1 cellular context compared by ENCODE assay signal in the genomic region with DNA sequence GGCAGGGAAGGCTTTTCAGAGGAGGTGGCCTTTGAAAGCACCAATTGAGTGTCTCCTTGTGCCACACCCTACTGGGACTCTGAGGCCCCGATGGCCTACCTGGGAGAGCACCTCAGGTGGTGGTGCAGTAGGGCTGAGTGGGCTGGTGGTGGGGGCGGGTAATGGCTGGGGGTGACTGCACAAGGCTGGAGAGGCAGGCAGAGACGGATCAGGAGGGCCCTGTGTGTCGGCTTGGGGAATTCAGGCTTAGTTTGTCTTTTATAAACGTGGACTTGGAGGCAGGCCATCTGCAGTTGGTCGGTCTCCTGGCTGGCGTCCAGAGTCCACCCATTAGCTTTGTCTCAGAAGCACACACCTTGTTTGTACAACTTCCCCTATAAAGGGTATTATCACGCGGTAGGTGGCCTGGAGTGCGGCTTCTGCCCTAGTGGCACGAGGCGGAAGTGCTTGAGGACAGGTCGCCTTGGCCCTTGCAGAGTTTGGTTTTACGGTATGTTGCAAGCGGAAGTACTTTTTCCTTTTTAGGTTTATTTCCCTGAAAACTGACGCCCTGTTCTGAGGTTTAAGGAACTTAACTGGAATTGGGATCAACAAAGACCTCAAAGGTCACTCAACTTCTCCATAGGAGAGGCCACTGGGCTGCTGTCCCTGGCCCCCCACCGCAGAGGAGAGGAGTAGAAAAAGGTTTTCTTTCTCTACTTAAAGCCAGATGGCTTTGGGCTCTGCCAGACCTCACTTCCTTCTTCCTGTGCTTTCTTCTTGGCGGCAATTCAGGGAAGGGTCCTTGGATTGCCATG.
A peak's percentile ranks its signal among the peaks of the same experiment; 100 is the strongest.
TF ChIP-seq lines count a peak whose summit lies in the region.

No MANE protein-coding gene starts in this region.

TF ChIP-seq in K562, 482 proteins besides CTCF, POLR2A, EP300 and RAD21 (continued from another document and continues in another):
- TF ChIP-seq ZNF23 (CRISPR knock-in tag; IDR thresholded peaks at IDR 0.05) (no peak), GABPB1 (CRISPR knock-in tag; IDR thresholded peaks at IDR 0.05) (no peak), MAFF (IDR thresholded peaks at IDR 0.05; ENCODE audit: low read length) (no peak), ZNF282 (CRISPR knock-in tag; IDR thresholded peaks at IDR 0.05) (no peak), CBX8 (IDR thresholded peaks at IDR 0.05; ENCODE audit: borderline replicate concordance, extremely low read depth, low read depth, low read length, poor library complexity, severe bottlenecking) (no peak), HNRNPH1 (optimal IDR thresholded peaks at IDR 0.05; ENCODE audit: low read depth, low read length) (no peak), FOXK1 (CRISPR knock-in tag; IDR thresholded peaks at IDR 0.05; ENCODE audit: borderline replicate concordance) (no peak), ADNP (tag; IDR thresholded peaks at IDR 0.05) (no peak), RBM25 (IDR thresholded peaks at IDR 0.05; ENCODE audit: low read depth, low read length, severe bottlenecking) (no peak), TSC22D4 (tag; IDR thresholded peaks at IDR 0.05) (no peak), ZNF263 (CRISPR knock-in tag; IDR thresholded peaks at IDR 0.05; ENCODE audit: borderline replicate concordance) (no peak), ETV6 (IDR thresholded peaks at IDR 0.05; ENCODE audit: borderline replicate concordance in 1 of 2, low read depth in 2 of 2, low read length in 1 of 2) (peak in 1 of 2 experiments; percentile 63; a peak in 1 of 4 replicates), ETV6 (CRISPR knock-in tag; IDR thresholded peaks at IDR 0.05; ENCODE audit: borderline replicate concordance) (no peak), ZNF644 (tag; IDR thresholded peaks at IDR 0.05; ENCODE audit: low read depth) (no peak), ZNF347 (CRISPR knock-in tag; IDR thresholded peaks at IDR 0.05; ENCODE audit: low read depth) (no peak), NFATC3 (IDR thresholded peaks at IDR 0.05) (no peak), TARDBP (IDR thresholded peaks at IDR 0.05) (no peak), TAF1 (IDR thresholded peaks at IDR 0.05; ENCODE audit: control insufficient read depth, extremely low read depth, insufficient read depth, low read length, severe bottlenecking) (no peak), CTBP1 (IDR thresholded peaks at IDR 0.05; ENCODE audit: borderline replicate concordance) (peak; percentile 87), RNF2 (IDR thresholded peaks at IDR 0.05) (no peak; the same call in 1 of the 2 replicates), JUND (IDR thresholded peaks at IDR 0.05; ENCODE audit: borderline replicate concordance, low read depth, low read length) (no peak; the same call in 1 of the 2 replicates), JUND (tag; IDR thresholded peaks at IDR 0.05; ENCODE audit: borderline replicate concordance, low read depth, low read length) (peak; percentile 39; the same call in 1 of the 3 replicates), ZNF134 (CRISPR knock-in tag; conservative IDR thresholded peaks at IDR 0.05) (no peak), BCOR (IDR thresholded peaks at IDR 0.05) (no peak), KAT2B (IDR thresholded peaks at IDR 0.05; ENCODE audit: low read depth, low read length) (no peak), HIVEP1 (CRISPR knock-in tag; IDR thresholded peaks at IDR 0.05) (0 out of 2 replicates have a peak, but pooled peaks have one; percentile 49), POLR2AphosphoS5 (IDR thresholded peaks at IDR 0.05; ENCODE audit: control insufficient read depth, insufficient read depth, low read depth, low read length) (peak; percentile 11; the same call in 1 of the 2 replicates), BCL6 (CRISPR knock-in tag; IDR thresholded peaks at IDR 0.05) (no peak), PTBP1 (IDR thresholded peaks at IDR 0.05; ENCODE audit: low read depth, low read length) (no peak), MIER1 (IDR thresholded peaks at IDR 0.05; ENCODE audit: low read depth) (no peak)
- TF ChIP-seq, protein P1, sequence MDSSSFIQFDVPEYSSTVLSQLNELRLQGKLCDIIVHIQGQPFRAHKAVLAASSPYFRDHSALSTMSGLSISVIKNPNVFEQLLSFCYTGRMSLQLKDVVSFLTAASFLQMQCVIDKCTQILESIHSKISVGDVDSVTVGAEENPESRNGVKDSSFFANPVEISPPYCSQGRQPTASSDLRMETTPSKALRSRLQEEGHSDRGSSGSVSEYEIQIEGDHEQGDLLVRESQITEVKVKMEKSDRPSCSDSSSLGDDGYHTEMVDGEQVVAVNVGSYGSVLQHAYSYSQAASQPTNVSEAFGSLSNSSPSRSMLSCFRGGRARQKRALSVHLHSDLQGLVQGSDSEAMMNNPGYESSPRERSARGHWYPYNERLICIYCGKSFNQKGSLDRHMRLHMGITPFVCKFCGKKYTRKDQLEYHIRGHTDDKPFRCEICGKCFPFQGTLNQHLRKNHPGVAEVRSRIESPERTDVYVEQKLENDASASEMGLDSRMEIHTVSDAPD (CRISPR knock-in tag; IDR thresholded peaks at IDR 0.05): no peak
- TF ChIP-seq, protein P2, sequence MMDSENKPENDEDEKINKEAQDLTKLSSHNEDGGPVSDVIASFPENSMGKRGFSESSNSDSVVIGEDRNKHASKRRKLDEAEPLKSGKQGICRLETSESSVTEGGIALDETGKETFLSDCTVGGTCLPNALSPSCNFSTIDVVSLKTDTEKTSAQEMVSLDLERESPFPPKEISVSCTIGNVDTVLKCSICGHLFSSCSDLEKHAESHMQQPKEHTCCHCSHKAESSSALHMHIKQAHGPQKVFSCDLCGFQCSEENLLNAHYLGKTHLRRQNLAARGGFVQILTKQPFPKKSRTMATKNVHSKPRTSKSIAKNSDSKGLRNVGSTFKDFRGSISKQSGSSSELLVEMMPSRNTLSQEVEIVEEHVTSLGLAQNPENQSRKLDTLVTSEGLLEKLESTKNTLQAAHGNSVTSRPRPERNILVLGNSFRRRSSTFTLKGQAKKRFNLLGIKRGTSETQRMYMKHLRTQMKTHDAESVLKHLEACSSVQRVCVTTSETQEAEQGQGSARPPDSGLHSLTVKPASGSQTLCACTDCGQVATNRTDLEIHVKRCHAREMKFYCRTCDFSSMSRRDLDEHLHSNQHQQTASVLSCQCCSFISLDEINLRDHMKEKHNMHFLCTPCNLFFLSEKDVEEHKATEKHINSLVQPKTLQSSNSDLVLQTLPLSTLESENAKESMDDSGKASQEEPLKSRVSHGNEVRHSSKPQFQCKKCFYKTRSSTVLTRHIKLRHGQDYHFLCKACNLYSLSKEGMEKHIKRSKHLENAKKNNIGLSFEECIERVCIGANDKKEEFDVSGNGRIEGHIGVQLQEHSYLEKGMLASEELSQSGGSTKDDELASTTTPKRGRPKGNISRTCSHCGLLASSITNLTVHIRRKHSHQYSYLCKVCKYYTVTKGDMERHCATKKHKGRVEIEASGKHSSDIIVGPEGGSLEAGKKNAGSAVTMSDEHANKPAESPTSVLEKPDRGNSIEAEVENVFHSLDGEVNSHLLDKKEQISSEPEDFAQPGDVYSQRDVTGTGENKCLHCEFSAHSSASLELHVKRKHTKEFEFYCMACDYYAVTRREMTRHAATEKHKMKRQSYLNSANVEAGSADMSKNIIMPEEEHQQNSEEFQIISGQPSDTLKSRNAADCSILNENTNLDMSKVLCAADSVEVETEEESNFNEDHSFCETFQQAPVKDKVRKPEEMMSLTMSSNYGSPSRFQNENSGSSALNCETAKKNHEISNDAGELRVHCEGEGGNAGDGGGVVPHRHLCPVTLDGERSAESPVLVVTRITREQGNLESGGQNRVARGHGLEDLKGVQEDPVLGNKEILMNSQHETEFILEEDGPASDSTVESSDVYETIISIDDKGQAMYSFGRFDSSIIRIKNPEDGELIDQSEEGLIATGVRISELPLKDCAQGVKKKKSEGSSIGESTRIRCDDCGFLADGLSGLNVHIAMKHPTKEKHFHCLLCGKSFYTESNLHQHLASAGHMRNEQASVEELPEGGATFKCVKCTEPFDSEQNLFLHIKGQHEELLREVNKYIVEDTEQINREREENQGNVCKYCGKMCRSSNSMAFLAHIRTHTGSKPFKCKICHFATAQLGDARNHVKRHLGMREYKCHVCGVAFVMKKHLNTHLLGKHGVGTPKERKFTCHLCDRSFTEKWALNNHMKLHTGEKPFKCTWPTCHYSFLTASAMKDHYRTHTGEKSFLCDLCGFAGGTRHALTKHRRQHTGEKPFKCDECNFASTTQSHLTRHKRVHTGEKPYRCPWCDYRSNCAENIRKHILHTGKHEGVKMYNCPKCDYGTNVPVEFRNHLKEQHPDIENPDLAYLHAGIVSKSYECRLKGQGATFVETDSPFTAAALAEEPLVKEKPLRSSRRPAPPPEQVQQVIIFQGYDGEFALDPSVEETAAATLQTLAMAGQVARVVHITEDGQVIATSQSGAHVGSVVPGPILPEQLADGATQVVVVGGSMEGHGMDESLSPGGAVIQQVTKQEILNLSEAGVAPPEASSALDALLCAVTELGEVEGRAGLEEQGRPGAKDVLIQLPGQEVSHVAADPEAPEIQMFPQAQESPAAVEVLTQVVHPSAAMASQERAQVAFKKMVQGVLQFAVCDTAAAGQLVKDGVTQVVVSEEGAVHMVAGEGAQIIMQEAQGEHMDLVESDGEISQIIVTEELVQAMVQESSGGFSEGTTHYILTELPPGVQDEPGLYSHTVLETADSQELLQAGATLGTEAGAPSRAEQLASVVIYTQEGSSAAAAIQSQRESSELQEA (IDR thresholded peaks at IDR 0.05; ENCODE audit: low read depth): no peak
- TF ChIP-seq, protein P3, sequence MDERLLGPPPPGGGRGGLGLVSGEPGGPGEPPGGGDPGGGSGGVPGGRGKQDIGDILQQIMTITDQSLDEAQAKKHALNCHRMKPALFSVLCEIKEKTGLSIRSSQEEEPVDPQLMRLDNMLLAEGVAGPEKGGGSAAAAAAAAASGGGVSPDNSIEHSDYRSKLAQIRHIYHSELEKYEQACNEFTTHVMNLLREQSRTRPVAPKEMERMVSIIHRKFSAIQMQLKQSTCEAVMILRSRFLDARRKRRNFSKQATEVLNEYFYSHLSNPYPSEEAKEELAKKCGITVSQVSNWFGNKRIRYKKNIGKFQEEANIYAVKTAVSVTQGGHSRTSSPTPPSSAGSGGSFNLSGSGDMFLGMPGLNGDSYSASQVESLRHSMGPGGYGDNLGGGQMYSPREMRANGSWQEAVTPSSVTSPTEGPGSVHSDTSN (CRISPR knock-in tag; IDR thresholded peaks at IDR 0.05; ENCODE audit: low read depth): no peak
- TF ChIP-seq, protein P3 (tag; conservative IDR thresholded peaks at IDR 0.05; ENCODE audit: low read depth): no peak
- TF ChIP-seq, protein P4, sequence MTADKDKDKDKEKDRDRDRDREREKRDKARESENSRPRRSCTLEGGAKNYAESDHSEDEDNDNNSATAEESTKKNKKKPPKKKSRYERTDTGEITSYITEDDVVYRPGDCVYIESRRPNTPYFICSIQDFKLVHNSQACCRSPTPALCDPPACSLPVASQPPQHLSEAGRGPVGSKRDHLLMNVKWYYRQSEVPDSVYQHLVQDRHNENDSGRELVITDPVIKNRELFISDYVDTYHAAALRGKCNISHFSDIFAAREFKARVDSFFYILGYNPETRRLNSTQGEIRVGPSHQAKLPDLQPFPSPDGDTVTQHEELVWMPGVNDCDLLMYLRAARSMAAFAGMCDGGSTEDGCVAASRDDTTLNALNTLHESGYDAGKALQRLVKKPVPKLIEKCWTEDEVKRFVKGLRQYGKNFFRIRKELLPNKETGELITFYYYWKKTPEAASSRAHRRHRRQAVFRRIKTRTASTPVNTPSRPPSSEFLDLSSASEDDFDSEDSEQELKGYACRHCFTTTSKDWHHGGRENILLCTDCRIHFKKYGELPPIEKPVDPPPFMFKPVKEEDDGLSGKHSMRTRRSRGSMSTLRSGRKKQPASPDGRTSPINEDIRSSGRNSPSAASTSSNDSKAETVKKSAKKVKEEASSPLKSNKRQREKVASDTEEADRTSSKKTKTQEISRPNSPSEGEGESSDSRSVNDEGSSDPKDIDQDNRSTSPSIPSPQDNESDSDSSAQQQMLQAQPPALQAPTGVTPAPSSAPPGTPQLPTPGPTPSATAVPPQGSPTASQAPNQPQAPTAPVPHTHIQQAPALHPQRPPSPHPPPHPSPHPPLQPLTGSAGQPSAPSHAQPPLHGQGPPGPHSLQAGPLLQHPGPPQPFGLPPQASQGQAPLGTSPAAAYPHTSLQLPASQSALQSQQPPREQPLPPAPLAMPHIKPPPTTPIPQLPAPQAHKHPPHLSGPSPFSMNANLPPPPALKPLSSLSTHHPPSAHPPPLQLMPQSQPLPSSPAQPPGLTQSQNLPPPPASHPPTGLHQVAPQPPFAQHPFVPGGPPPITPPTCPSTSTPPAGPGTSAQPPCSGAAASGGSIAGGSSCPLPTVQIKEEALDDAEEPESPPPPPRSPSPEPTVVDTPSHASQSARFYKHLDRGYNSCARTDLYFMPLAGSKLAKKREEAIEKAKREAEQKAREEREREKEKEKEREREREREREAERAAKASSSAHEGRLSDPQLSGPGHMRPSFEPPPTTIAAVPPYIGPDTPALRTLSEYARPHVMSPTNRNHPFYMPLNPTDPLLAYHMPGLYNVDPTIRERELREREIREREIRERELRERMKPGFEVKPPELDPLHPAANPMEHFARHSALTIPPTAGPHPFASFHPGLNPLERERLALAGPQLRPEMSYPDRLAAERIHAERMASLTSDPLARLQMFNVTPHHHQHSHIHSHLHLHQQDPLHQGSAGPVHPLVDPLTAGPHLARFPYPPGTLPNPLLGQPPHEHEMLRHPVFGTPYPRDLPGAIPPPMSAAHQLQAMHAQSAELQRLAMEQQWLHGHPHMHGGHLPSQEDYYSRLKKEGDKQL (CRISPR knock-in tag; IDR thresholded peaks at IDR 0.05; ENCODE audit: borderline replicate concordance): no peak
